Comparison of ENCODE assay signal across 8 cellular contexts in the genomic region with DNA sequence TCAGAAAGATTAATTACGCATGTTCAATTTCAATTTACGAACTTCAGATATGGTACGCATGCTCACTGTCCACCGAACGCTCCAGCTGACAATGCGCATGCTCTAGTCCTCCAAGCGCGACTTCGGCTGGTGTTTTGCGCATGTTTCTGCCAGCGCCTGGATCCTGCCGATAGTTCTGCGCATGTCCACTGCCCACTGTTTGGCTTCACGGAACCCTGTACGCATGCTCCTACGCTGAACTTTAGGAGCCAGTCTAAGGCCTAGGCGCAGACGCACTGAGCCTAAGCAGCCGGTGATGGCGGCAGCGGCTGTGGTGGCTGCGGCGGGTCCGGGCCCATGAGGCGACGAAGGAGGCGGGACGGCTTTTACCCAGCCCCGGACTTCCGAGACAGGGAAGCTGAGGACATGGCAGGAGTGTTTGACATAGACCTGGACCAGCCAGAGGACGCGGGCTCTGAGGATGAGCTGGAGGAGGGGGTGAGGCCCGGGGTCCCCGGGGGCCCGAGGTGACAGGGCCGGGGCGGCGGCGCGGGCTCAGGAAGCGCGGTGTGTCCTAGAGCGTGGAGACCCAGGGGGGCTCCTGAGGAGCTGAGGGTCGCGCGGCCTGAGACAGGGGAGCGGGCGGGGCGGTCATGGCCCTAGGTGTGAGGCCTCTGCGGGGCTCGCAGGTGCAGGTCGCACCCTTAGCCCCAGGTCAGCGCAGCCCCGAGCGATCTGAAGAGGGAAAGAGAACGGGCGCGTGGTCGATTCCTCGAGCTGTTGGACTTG. TPM values are rescaled to one million over a fixed set of nuclear protein-coding genes. Genes with fewer than 3 reads are reported as not detected.
DNase-seq lines count a peak whose midpoint lies in the region; ATAC-seq, FAIRE-seq and TF ChIP-seq lines count a peak whose summit lies in the region.

A gene (plus strand): TSS at position 273 of the 768 bp plus-strand sequence. CDS start 64 bp downstream, at position 337.
A gene with protein sequence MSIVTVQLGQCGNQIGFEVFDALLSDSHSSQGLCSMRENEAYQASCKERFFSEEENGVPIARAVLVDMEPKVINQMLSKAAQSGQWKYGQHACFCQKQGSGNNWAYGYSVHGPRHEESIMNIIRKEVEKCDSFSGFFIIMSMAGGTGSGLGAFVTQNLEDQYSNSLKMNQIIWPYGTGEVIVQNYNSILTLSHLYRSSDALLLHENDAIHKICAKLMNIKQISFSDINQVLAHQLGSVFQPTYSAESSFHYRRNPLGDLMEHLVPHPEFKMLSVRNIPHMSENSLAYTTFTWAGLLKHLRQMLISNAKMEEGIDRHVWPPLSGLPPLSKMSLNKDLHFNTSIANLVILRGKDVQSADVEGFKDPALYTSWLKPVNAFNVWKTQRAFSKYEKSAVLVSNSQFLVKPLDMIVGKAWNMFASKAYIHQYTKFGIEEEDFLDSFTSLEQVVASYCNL (minus strand): TSS at position 95 of the 768 bp plus-strand sequence. CDS start 1,941 bp downstream, outside the sequence.

- 0% methylated on average over 26 of the region's 60 CpGs; no CpG with 5 or more reads in 1 of the 2 experiments for WGBS in IMR-90 (ENCODE audit: extremely low coverage in 2 of 2, insufficient read length in 1 of 2), 2 experiments

- H3K4me2 ChIP-seq in IMR-90 (ENCODE audit: low read depth, low read length): peak within 1 kb of the TSS; percentile 71

- DNase-seq in D721Med (ENCODE audit: insufficient read length, low spot score) (peak; percentile 88), IMR-90 (peak; percentile 100), OCI-M1 (lab: John Stamatoyannopoulos, UW) (peak; percentile 98), activated T-cell treated with anti-CD3 and anti-CD28 coated beads for 4 hours (peak; percentile 95), epidermal melanocyte (ENCODE audit: insufficient read length, low spot score) (peak; percentile 92), middle frontal gyrus (ENCODE audit: extremely low spot score, low spot score) (peak; percentile 98)
- peak; percentile 92 to 95 for DNase-seq in stimulated activated CD8-positive, alpha-beta memory T cell treated with anti-CD3 and anti-CD28 coated beads, Interleukin-2, amount 100 ng/mL, for 48 hours (ENCODE audit: low read depth in 2 of 2)

- no peak within 1 kb of the TSS for H3K18ac ChIP-seq in IMR-90 (ENCODE audit: low read depth, low read length)

- H3K9ac ChIP-seq in IMR-90 (ENCODE audit: low read depth, low read length): peak within 1 kb of the TSS; percentile 79

- peak within 1 kb of the TSS; percentile 69 for H3K23ac ChIP-seq in IMR-90 (ENCODE audit: low read depth, low read length)

- H3K4me3 ChIP-seq in IMR-90 (ENCODE audit: insufficient read depth, low read depth, low read length): peak within 1 kb of the TSS; percentile 56

- H4K5ac ChIP-seq in IMR-90 (ENCODE audit: low read depth, low read length): no peak within 1 kb of the TSS

- no peaks in the 10 kb centered on the region for H3K9me3 ChIP-seq in IMR-90 (ENCODE audit: control insufficient read depth, insufficient read depth, low read length)

- peak; percentile 94 for TF ChIP-seq POLR2A in IMR-90 (IDR thresholded peaks at IDR 0.05; ENCODE audit: low read depth, low read length)

- intact Hi-C loops in IMR-90 (cut with micrococcal nuclease): no loop called here

- peak within 1 kb of the TSS; percentile 75 for H3K56ac ChIP-seq in IMR-90 (ENCODE audit: extremely low read depth, insufficient read depth, low read length)

- ATAC-seq in GM21526 (IDR thresholded peaks at IDR 0.05; ENCODE audit: low FRiP score, unreplicated experiment) (peak; percentile 83), IMR-90 (ENCODE audit: low read depth) (peak; percentile 96)

- H3K27ac ChIP-seq in IMR-90 (ENCODE audit: insufficient read depth, low read length): peak within 1 kb of the TSS; percentile 69

- H3K27me3 ChIP-seq in IMR-90 (ENCODE audit: control insufficient read depth, insufficient read depth, low read length): no peaks in the 10 kb centered on the region

- no peak for TF ChIP-seq CTCF in D721Med (IDR thresholded peaks at IDR 0.05; ENCODE audit: insufficient read depth, missing control alignments)
- no peak for TF ChIP-seq CTCF in IMR-90 (conservative IDR thresholded peaks at IDR 0.05; ENCODE audit: low read depth, low read length)

- no peak for TF ChIP-seq RAD21 in IMR-90 (IDR thresholded peaks at IDR 0.05; ENCODE audit: low read length)

- CTCF ChIA-PET in IMR-90 (lab: Yijun Ruan, JAX): interaction anchor here (0.5 kb wide), 1 partner anchor 390 kb away, joined by 3 read pairs; no protein-coding TSS in a partner anchor

- peak within 1 kb of the TSS; percentile 91 for H2AK9ac ChIP-seq in IMR-90 (replicated peaks; ENCODE audit: low read depth, low read length, poor library complexity)

- peak; percentile 70 for FAIRE-seq in D721Med (lab: Jason Lieb, UNC)

- peak within 1 kb of the TSS; percentile 97 for H2AFZ ChIP-seq in IMR-90 (replicated peaks; ENCODE audit: low read length, poor library complexity)

- dilution Hi-C loops in IMR-90 (cut with HindIII; ENCODE audit: low sequenced_read_pairs, unreplicated experiment): no loop called here

- peaks cover 0 to 48% of the 10 kb centered on the region in 2 experiments; a peak in 3 of 4 replicates for H3K79me1 ChIP-seq in IMR-90 (ENCODE audit: low read depth in 1 of 2, low read length in 2 of 2)

- peaks cover 2% of the 10 kb centered on the region; the same call in 1 of the 2 replicates for H3K4me1 ChIP-seq in IMR-90 (ENCODE audit: control insufficient read depth, insufficient read depth, low read length)

- peak within 1 kb of the TSS; percentile 37; the same call in 1 of the 2 replicates for H4K91ac ChIP-seq in IMR-90 (ENCODE audit: insufficient read depth, low read depth, low read length)

- H3K36me3 ChIP-seq in IMR-90 (ENCODE audit: control insufficient read depth, insufficient read depth, low read length): no peaks in the 10 kb centered on the region; the same call in 1 of the 2 replicates

- peak within 1 kb of the TSS; percentile 63 for H2AK5ac ChIP-seq in IMR-90 (ENCODE audit: low read depth, low read length)

- peak within 1 kb of the TSS; percentile 73 for H2BK5ac ChIP-seq in IMR-90 (ENCODE audit: low read depth, low read length, poor library complexity, severe bottlenecking)

- POLR2A ChIA-PET in IMR-90 (lab: Charles Lee; ENCODE audit: unreplicated experiment): interaction anchor here (0.6 kb wide), 1 partner anchor 123 kb away, joined by 3 read pairs; no protein-coding TSS in a partner anchor

- BruUV-seq in IMR-90 (replicated peaks; lab: Mats Ljungman, UMichigan): no TSS peak

- no peak within 1 kb of the TSS for H2BK15ac ChIP-seq in IMR-90 (ENCODE audit: low read depth, low read length)

- H3K4ac ChIP-seq in IMR-90 (ENCODE audit: low read depth, low read length): peak within 1 kb of the TSS; percentile 68

- 0 out of 2 replicates have a peak, but pooled peaks cover 6% of the 10 kb centered on the region for H3K9me1 ChIP-seq in IMR-90 (ENCODE audit: insufficient read depth, low read length)

- peak within 1 kb of the TSS; percentile 80 for H3K14ac ChIP-seq in IMR-90 (replicated peaks; ENCODE audit: low read depth, low read length)

- H2BK120ac ChIP-seq in IMR-90 (ENCODE audit: low read depth, low read length): peak within 1 kb of the TSS; percentile 31; the same call in 1 of the 2 replicates

- no peak within 1 kb of the TSS for H2BK20ac ChIP-seq in IMR-90 (ENCODE audit: low read depth, low read length)

- H4K20me1 ChIP-seq in IMR-90 (ENCODE audit: insufficient read depth, low read length): peaks cover 12% of the 10 kb centered on the region; the same call in 1 of the 2 replicates

- in situ Hi-C loops in IMR-90 (cut with MboI; ENCODE audit: low sequenced_read_pairs): no loop called here

- H4K8ac ChIP-seq in IMR-90 (ENCODE audit: low read depth in 2 of 2, low read length in 2 of 2): peak within 1 kb of the TSS; percentile 1 to 83; a peak in 2 of 4 replicates

TF ChIP-seq in IMR-90, 13 proteins besides CTCF, POLR2A, EP300 and RAD21:
- TF ChIP-seq CHD1 (IDR thresholded peaks at IDR 0.05; ENCODE audit: low read depth, low read length) (no peak), MXI1 (IDR thresholded peaks at IDR 0.05; ENCODE audit: borderline replicate concordance, low read depth, low read length) (peak; percentile 56; the same call in 1 of the 2 replicates), MAFK (IDR thresholded peaks at IDR 0.05; ENCODE audit: low read depth, low read length) (no peak), FOS (IDR thresholded peaks at IDR 0.05; ENCODE audit: low read depth, low read length) (no peak)
- TF ChIP-seq, protein P1, sequence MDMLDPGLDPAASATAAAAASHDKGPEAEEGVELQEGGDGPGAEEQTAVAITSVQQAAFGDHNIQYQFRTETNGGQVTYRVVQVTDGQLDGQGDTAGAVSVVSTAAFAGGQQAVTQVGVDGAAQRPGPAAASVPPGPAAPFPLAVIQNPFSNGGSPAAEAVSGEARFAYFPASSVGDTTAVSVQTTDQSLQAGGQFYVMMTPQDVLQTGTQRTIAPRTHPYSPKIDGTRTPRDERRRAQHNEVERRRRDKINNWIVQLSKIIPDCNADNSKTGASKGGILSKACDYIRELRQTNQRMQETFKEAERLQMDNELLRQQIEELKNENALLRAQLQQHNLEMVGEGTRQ (IDR thresholded peaks at IDR 0.05; ENCODE audit: low read depth, low read length): no peak
- TF ChIP-seq, protein P2, sequence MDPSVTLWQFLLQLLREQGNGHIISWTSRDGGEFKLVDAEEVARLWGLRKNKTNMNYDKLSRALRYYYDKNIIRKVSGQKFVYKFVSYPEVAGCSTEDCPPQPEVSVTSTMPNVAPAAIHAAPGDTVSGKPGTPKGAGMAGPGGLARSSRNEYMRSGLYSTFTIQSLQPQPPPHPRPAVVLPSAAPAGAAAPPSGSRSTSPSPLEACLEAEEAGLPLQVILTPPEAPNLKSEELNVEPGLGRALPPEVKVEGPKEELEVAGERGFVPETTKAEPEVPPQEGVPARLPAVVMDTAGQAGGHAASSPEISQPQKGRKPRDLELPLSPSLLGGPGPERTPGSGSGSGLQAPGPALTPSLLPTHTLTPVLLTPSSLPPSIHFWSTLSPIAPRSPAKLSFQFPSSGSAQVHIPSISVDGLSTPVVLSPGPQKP (IDR thresholded peaks at IDR 0.05; ENCODE audit: borderline replicate concordance, low read depth, low read length): no peak
TF ChIP-seq in IMR-90: peak in this region for 1.

RNA-seq across cellular contexts. Expression of the first gene that starts in this region (rescaled TPM):
- 18.9 and 20.3 TPM in 2 replicates for total RNA-seq in IMR-90 (2012; rRNA removed)
- 9.7 and 11.7 TPM in 2 replicates for polyA plus RNA-seq in IMR-90 (2012; rRNA removed)
- polyA plus RNA-seq in IMR-90 (2012; cell fraction: cytosol; rRNA removed): 1.5 and 1.8 TPM in 2 replicates
- polyA plus RNA-seq in IMR-90 (2012; cell fraction: nucleus; rRNA removed; ENCODE audit: low replicate concordance): 1.9 and 12.3 TPM in 2 replicates

RNA-seq across cellular contexts. Expression of the second gene that starts in this region (rescaled TPM):
- total RNA-seq in IMR-90 (2012; rRNA removed): 4.4 and 4.7 TPM in 2 replicates
- 2.2 TPM in 2 replicates for polyA plus RNA-seq in IMR-90 (2012; rRNA removed)
- polyA plus RNA-seq in IMR-90 (2012; cell fraction: cytosol; rRNA removed): 0.58 and 1.1 TPM in 2 replicates
- polyA plus RNA-seq in IMR-90 (2012; cell fraction: nucleus; rRNA removed; ENCODE audit: low replicate concordance): 0.90 and 3.7 TPM in 2 replicates

Comparison
In these comparisons a context has a peak if more than half of its experiments do, and no peak if none do; other contexts are left out.
1. Peak in every context shown above with its lines: DNase-seq, ATAC-seq, H3K4me3 ChIP-seq and H3K27ac ChIP-seq.